Comparison of ENCODE assay signal across 1 cellular context in the genomic region with DNA sequence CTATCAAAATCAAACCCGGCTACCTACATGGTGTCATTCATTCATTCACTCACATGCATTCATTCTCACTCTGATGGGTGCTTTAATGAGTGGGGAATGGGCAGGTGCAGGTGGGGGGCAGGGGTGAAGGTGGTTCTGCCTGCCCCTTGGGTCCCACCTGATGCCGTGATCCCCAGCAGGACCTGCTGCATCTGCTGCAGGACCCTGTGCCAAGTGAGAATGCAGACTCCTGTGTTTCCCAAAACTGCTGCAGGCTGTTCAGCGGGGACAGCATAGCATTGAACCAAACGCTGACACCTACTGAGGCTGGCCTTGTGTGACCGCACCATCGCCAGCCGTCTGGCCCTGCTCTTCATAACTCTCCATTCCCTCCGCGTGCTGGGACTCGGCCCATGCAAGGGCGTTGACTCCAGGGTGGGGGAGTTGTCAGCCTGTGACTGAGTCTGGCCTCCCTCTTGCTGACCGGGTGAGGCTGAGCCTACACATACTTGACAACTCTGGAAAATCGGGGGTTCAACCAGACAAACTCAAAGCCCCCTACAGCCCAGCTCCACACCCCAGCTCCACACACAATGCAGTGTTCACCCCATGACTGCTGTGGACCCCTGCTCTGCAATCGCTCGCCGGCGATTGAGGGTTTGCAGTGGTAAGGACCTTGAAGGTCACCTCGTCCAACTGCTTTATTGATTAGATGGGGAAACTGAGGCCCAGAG.
TF ChIP-seq lines count a peak whose summit lies in the region.

No MANE protein-coding gene starts in this region.

TF ChIP-seq in H1, 55 proteins besides CTCF, POLR2A, EP300 and RAD21:
- TF ChIP-seq JUND (IDR thresholded peaks at IDR 0.05; ENCODE audit: low read length) (no peak), CBX8 (IDR thresholded peaks at IDR 0.05; ENCODE audit: borderline replicate concordance, low read depth, low read length) (no peak), POLR2AphosphoS5 (IDR thresholded peaks at IDR 0.05; ENCODE audit: low read depth, low read length) (no peak), HDAC2 (IDR thresholded peaks at IDR 0.05; ENCODE audit: borderline replicate concordance in 1 of 2, low read depth in 2 of 2, low read length in 2 of 2) (no peak)
- TF ChIP-seq, protein P1, sequence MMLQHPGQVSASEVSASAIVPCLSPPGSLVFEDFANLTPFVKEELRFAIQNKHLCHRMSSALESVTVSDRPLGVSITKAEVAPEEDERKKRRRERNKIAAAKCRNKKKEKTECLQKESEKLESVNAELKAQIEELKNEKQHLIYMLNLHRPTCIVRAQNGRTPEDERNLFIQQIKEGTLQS (IDR thresholded peaks at IDR 0.05; ENCODE audit: insufficient read depth, low read depth, low read length) = no peak
